Comparison of ENCODE assay signal across 21 cellular contexts in the genomic region with DNA sequence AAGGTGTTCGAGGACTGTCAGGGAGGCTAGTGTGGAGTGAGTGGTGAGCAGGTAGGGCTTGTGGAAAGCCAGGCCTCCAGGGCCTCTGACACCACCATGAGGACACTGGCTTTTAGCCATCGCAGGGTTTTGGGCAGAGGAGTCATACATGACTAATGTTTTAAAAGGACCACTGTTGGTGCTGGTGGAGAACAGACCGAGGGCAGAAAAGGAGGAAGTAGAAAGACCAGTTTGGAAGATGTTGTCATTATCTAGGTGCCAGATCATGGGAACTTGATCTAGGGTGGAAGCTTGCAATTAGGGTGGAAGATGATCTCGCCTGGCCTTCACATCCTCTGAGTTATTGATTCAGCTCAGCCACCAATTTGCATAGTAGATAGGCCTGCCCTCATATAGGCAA.
DNase-seq lines count a peak whose midpoint lies in the region; ATAC-seq, FAIRE-seq and TF ChIP-seq lines count a peak whose summit lies in the region.
"Had no signal": no experiment of that assay in that cellular context is flagged by ENCODE, and none has a peak within 500 bp of the region (broad histone marks: within the 10 kb centered on the region; RNA-seq: fewer than 3 reads in every experiment).

No MANE protein-coding gene starts in this region.

- no peak overlapping the region for H3K4me3 Mint-ChIP-seq in activated naive CD8-positive, alpha-beta T cell treated with anti-CD3 and anti-CD28 coated beads, Interleukin-2, amount 50 U/mL, for 24 hours
- no peak overlapping the region for H3K4me3 Mint-ChIP-seq in activated naive CD8-positive, alpha-beta T cell treated with anti-CD3 and anti-CD28 coated beads for 36 hours
- H3K4me3 Mint-ChIP-seq in astrocyte (ENCODE audit: unreplicated experiment), result no peak overlapping the region
- H3K4me3 Mint-ChIP-seq: activated B cell treated with CpG ODN at 0.5 μM for 24 hours; GM23338; mesothelial cell of epicardium; stimulated activated naive CD8-positive, alpha-beta T cell treated with anti-CD3 and anti-CD28 coated beads, Interleukin-15, Interleukin-2, amounts not matched to agents 100 ng/mL and 50 ng/mL, for 24 hours had no signal

- no peaks in the 10 kb centered on the region for H3K9me3 Mint-ChIP-seq in activated naive CD8-positive, alpha-beta T cell treated with anti-CD3 and anti-CD28 coated beads, Interleukin-2, amount 50 U/mL, for 24 hours
- no peaks in the 10 kb centered on the region for H3K9me3 Mint-ChIP-seq in activated naive CD8-positive, alpha-beta T cell treated with anti-CD3 and anti-CD28 coated beads for 36 hours
- no peaks in the 10 kb centered on the region for H3K9me3 Mint-ChIP-seq in astrocyte (ENCODE audit: unreplicated experiment)
- H3K9me3 Mint-ChIP-seq: activated B cell treated with CpG ODN at 0.5 μM for 24 hours; GM23338; stimulated activated naive CD8-positive, alpha-beta T cell treated with anti-CD3 and anti-CD28 coated beads, Interleukin-15, Interleukin-2, amounts not matched to agents 100 ng/mL and 50 ng/mL, for 24 hours had no signal

- no peak overlapping the region for H3K9ac ChIP-seq in astrocyte (ENCODE audit: low read length)

- no peak overlapping the region for H3K4me2 ChIP-seq in astrocyte (ENCODE audit: low read length)
- H3K4me2 ChIP-seq: GM23338 had no signal

- no peaks in the 10 kb centered on the region for H3K36me3 ChIP-seq in astrocyte (ENCODE audit: insufficient read depth, low read length)
- H3K36me3 ChIP-seq: brain microvascular endothelial cell, gastroesophageal sphincter had no signal

- peaks cover 4% of the 10 kb centered on the region for H3K4me1 ChIP-seq in astrocyte (ENCODE audit: insufficient read depth, low read length)
- H3K4me1 ChIP-seq: gastroesophageal sphincter had no signal

- H3K27me3 Mint-ChIP-seq in activated naive CD8-positive, alpha-beta T cell treated with anti-CD3 and anti-CD28 coated beads, Interleukin-2, amount 50 U/mL, for 24 hours, result peaks cover 13% of the 10 kb centered on the region
- no peaks in the 10 kb centered on the region for H3K27me3 Mint-ChIP-seq in activated naive CD8-positive, alpha-beta T cell treated with anti-CD3 and anti-CD28 coated beads for 36 hours
- peaks cover 2% of the 10 kb centered on the region for H3K27me3 Mint-ChIP-seq in astrocyte (ENCODE audit: low read depth, unreplicated experiment)

- H4K20me1 ChIP-seq in astrocyte (ENCODE audit: insufficient read depth, low read length), result no peaks in the 10 kb centered on the region

- H3K9me3 ChIP-seq in astrocyte (ENCODE audit: insufficient read depth, low read depth, low read length), result no peaks in the 10 kb centered on the region
- H3K9me3 ChIP-seq: gastroesophageal sphincter had no signal

- no peak overlapping the region for H2AFZ ChIP-seq in astrocyte (ENCODE audit: low read depth, low read length)
- H2AFZ ChIP-seq: GM23338 had no signal

- H3K27ac ChIP-seq in astrocyte (ENCODE audit: low read depth, low read length), result no peak overlapping the region
- H3K27ac ChIP-seq: brain microvascular endothelial cell, gastroesophageal sphincter had no signal

- peak; percentile 43 for ATAC-seq in activated naive CD8-positive, alpha-beta T cell treated with anti-CD3 and anti-CD28 coated beads, Interleukin-2, amount 50 U/mL, for 24 hours
- ATAC-seq in GM19395 (IDR thresholded peaks at IDR 0.05; ENCODE audit: unreplicated experiment), result no peak
- ATAC-seq: gastroesophageal sphincter, GM23338 had no signal

- no peaks in the 10 kb centered on the region for H3K36me3 Mint-ChIP-seq in activated naive CD8-positive, alpha-beta T cell treated with anti-CD3 and anti-CD28 coated beads, Interleukin-2, amount 50 U/mL, for 24 hours (ENCODE audit: low read depth)
- no peaks in the 10 kb centered on the region for H3K36me3 Mint-ChIP-seq in activated naive CD8-positive, alpha-beta T cell treated with anti-CD3 and anti-CD28 coated beads for 36 hours
- H3K36me3 Mint-ChIP-seq in astrocyte (ENCODE audit: low read depth, unreplicated experiment), result no peaks in the 10 kb centered on the region
- H3K36me3 Mint-ChIP-seq: mesothelial cell of epicardium had no signal

- H3K4me3 ChIP-seq in astrocyte (ENCODE audit: insufficient read depth, low read depth, low read length), result no peak overlapping the region
- H3K4me3 ChIP-seq: gastroesophageal sphincter, GM23338 had no signal

- no peak for FAIRE-seq in astrocyte (lab: Jason Lieb, UNC)

- DNase-seq in activated naive CD8-positive, alpha-beta T cell treated with anti-CD3 and anti-CD28 coated beads, Interleukin-2, amount 50 U/mL, for 24 hours, result no peak
- DNase-seq in activated naive CD8-positive, alpha-beta T cell treated with anti-CD3 and anti-CD28 coated beads for 36 hours, result no peak
- DNase-seq in NCI-H2029 (lab: John Stamatoyannopoulos, UW) (peak; percentile 39), astrocyte (ENCODE audit: low read depth) (peak; percentile 27), renal cortical epithelial cell (ENCODE audit: low read depth) (peak; percentile 16), NCI-H1694 (lab: John Stamatoyannopoulos, UW) (no peak), hypothalamus (lab: John Stamatoyannopoulos, UW) (no peak)
- DNase-seq: ACHN; activated B cell treated with CpG ODN at 0.5 μM for 24 hours; activated naive CD4-positive, alpha-beta T cell treated with Interleukin-2 at 50 U/mL for 16 hours; brain microvascular endothelial cell; COR-L47; effector CD4-positive, alpha-beta T cell; NCI-H2107; NCI-H82; occipital lobe had no signal

- H3K4me1 Mint-ChIP-seq in activated naive CD8-positive, alpha-beta T cell treated with anti-CD3 and anti-CD28 coated beads, Interleukin-2, amount 50 U/mL, for 24 hours, result no peaks in the 10 kb centered on the region
- no peaks in the 10 kb centered on the region for H3K4me1 Mint-ChIP-seq in activated naive CD8-positive, alpha-beta T cell treated with anti-CD3 and anti-CD28 coated beads for 36 hours
- H3K4me1 Mint-ChIP-seq in astrocyte (ENCODE audit: low read depth, unreplicated experiment), result peaks cover 2% of the 10 kb centered on the region
- H3K4me1 Mint-ChIP-seq: activated B cell treated with CpG ODN at 0.5 μM for 24 hours had no signal

- no peaks in the 10 kb centered on the region for H3K79me2 ChIP-seq in astrocyte (ENCODE audit: insufficient read depth, low read length)

- no peaks in the 10 kb centered on the region for H3K27me3 ChIP-seq in astrocyte (ENCODE audit: insufficient read depth, low read length)
- H3K27me3 ChIP-seq: brain microvascular endothelial cell, gastroesophageal sphincter had no signal

- no peak overlapping the region for H3K27ac Mint-ChIP-seq in activated naive CD8-positive, alpha-beta T cell treated with anti-CD3 and anti-CD28 coated beads, Interleukin-2, amount 50 U/mL, for 24 hours
- no peak overlapping the region for H3K27ac Mint-ChIP-seq in activated naive CD8-positive, alpha-beta T cell treated with anti-CD3 and anti-CD28 coated beads for 36 hours
- H3K27ac Mint-ChIP-seq in astrocyte (ENCODE audit: unreplicated experiment), result no peak overlapping the region
- H3K27ac Mint-ChIP-seq: activated B cell treated with CpG ODN at 0.5 μM for 24 hours; GM23338; mesothelial cell of epicardium; stimulated activated naive CD8-positive, alpha-beta T cell treated with anti-CD3 and anti-CD28 coated beads, Interleukin-15, Interleukin-2, amounts not matched to agents 100 ng/mL and 50 ng/mL, for 24 hours had no signal

- no peak for TF ChIP-seq CTCF in astrocyte (IDR thresholded peaks at IDR 0.05; ENCODE audit: insufficient read depth, low read depth, low read length)

Comparison
In these comparisons a context has a peak if more than half of its experiments do, and no peak if none do; other contexts are left out.
1. DNase-seq: peak in NCI-H2029 (single experiment), astrocyte (single experiment) and renal cortical epithelial cell (single experiment); none in activated naive CD8-positive, alpha-beta T cell treated with anti-CD3 and anti-CD28 coated beads, Interleukin-2, amount 50 U/mL, for 24 hours (single experiment), activated naive CD8-positive, alpha-beta T cell treated with anti-CD3 and anti-CD28 coated beads for 36 hours (single experiment), NCI-H1694 (single experiment) and hypothalamus (0 of 51).